19 cellular contexts compared by ENCODE assay signal in genomic region chr20:5990946-5991345, GRCh38.
"Had no signal": no experiment of that assay in that cellular context is flagged by ENCODE, and none has a peak within 500 bp of the region (broad histone marks: within the 10 kb centered on the region; RNA-seq: fewer than 3 reads in every experiment).

No MANE protein-coding gene starts in this region.

- H3K27me3 Mint-ChIP-seq: activated B cell treated with CpG ODN at 0.5 μM for 24 hours; activated naive CD8-positive, alpha-beta T cell treated with anti-CD3 and anti-CD28 coated beads, Interleukin-2, amount 10 ng/mL, durations not matched to agents 7 days and 5 days; effector memory CD8-positive, alpha-beta T cell; naive B cell had no signal

- H3K27ac Mint-ChIP-seq: activated B cell treated with CpG ODN at 0.5 μM for 24 hours; activated naive CD8-positive, alpha-beta T cell treated with anti-CD3 and anti-CD28 coated beads, Interleukin-2, amount 10 ng/mL, durations not matched to agents 7 days and 5 days; activated T-helper 1 cell treated with anti-CD3 and anti-CD28 coated beads, Interleukin-12 subunit alpha, Interleukin-12 subunit beta, Interleukin-2, Interleukin-4 antibody, amounts not matched to agents 30 ng/mL and 10 ng/mL and 1 ng/mL, durations not matched to agents 14 hours and 24 hours and 36 hours had no signal

- ATAC-seq: effector memory CD8-positive, alpha-beta T cell; gastrocnemius medialis; heart right ventricle had no signal

- H3K27ac ChIP-seq: gastrocnemius medialis, heart right ventricle, neutrophil, suprapubic skin had no signal

- H3K4me3 Mint-ChIP-seq: activated B cell treated with CpG ODN at 0.5 μM for 24 hours; activated naive CD8-positive, alpha-beta T cell treated with anti-CD3 and anti-CD28 coated beads, Interleukin-2, amount 10 ng/mL, durations not matched to agents 7 days and 5 days; activated T-helper 1 cell treated with anti-CD3 and anti-CD28 coated beads, Interleukin-12 subunit alpha, Interleukin-12 subunit beta, Interleukin-2, Interleukin-4 antibody, amounts not matched to agents 30 ng/mL and 10 ng/mL and 1 ng/mL, durations not matched to agents 14 hours and 24 hours and 36 hours; effector memory CD8-positive, alpha-beta T cell; naive B cell had no signal

- H3K4me3 ChIP-seq: gastrocnemius medialis, heart right ventricle, lung, suprapubic skin had no signal

- H3K27me3 ChIP-seq: gastrocnemius medialis, heart right ventricle, neutrophil, suprapubic skin had no signal

- H3K9me3 Mint-ChIP-seq: activated B cell treated with CpG ODN at 0.5 μM for 24 hours; activated naive CD8-positive, alpha-beta T cell treated with anti-CD3 and anti-CD28 coated beads, Interleukin-2, amount 10 ng/mL, durations not matched to agents 7 days and 5 days; activated T-helper 1 cell treated with anti-CD3 and anti-CD28 coated beads, Interleukin-12 subunit alpha, Interleukin-12 subunit beta, Interleukin-2, Interleukin-4 antibody, amounts not matched to agents 30 ng/mL and 10 ng/mL and 1 ng/mL, durations not matched to agents 14 hours and 24 hours and 36 hours; effector memory CD8-positive, alpha-beta T cell; naive B cell had no signal

- DNase-seq: activated B cell treated with CpG ODN at 0.5 μM for 24 hours; activated CD4-positive, alpha-beta T cell treated with anti-CD3 and anti-CD28 coated beads for 48 hours; activated CD8-positive, alpha-beta memory T cell treated with anti-CD3 and anti-CD28 coated beads, Interleukin-2, amount 50 U/mL, for 48 hours; activated naive CD4-positive, alpha-beta T cell; activated naive CD8-positive, alpha-beta T cell treated with anti-CD3 and anti-CD28 coated beads, Interleukin-2, amount 10 ng/mL, durations not matched to agents 7 days and 5 days; aorta; effector memory CD8-positive, alpha-beta T cell; gastrocnemius medialis; heart right ventricle; naive B cell; posterior cingulate gyrus; stimulated activated CD4-positive, alpha-beta T cell treated with anti-CD3 and anti-CD28 coated beads, Interleukin-15, amount 100 ng/mL, for 24 hours; stimulated activated CD4-positive, alpha-beta T cell treated with anti-CD3 and anti-CD28 coated beads, Interleukin-4, amount 100 ng/mL, for 1 hour; stimulated activated naive CD4-positive, alpha-beta T cell treated with Interleukin-2 at 50 U/mL for 16 hours; T-helper 2 cell had no signal

- H3K4me1 ChIP-seq: gastrocnemius medialis, heart right ventricle had no signal

- H3K9me3 ChIP-seq: gastrocnemius medialis, heart right ventricle, neutrophil, suprapubic skin had no signal
